ENCODE assay signal across 19 cellular contexts in the genomic region with DNA sequence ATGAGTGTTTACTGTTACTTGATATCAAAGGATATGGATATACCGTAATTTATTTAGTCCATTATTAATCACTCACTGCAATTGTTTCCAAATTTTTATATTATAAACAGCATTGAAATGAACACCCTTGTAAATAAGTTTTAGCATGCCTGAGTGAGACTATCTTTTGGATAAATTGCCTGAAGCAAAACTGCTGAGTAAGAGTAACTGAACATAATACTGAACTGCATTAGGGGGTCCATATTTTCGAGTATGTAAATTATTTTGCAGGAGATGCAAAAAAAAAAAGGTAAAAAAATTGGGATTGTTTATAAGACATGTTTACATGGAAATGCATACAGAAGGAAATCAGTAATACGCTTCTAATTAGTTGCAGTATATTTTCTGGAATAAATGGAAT.
DNase-seq lines count a peak whose midpoint lies in the region; ATAC-seq and TF ChIP-seq lines count a peak whose summit lies in the region.
"Had no signal": no experiment of that assay in that cellular context is flagged by ENCODE, and none has a peak within 500 bp of the region (broad histone marks: within the 10 kb centered on the region; RNA-seq: fewer than 3 reads in every experiment).

No MANE protein-coding gene starts in this region.

- peaks cover 5% of the 10 kb centered on the region for H3F3A ChIP-seq in SK-N-SH (replicated peaks; ENCODE audit: insufficient read depth)

- H3K27ac ChIP-seq in SK-N-SH (ENCODE audit: low read depth in 2 of 2, low read length in 1 of 2) (no peak overlapping the region), VCaP (peak overlapping the region; percentile 40; the same call in 1 of the 2 replicates), hepatocyte (no peak overlapping the region)
- H3K27ac ChIP-seq: 22Rv1 had no signal

- H3K4me3 ChIP-seq in SK-N-SH (ENCODE audit: low read depth in 2 of 2, low read length in 1 of 2) (no peak overlapping the region), hepatocyte (no peak overlapping the region)
- H3K4me3 ChIP-seq: BLaER1 had no signal

- H3K36me3 ChIP-seq in SK-N-SH (replicated peaks in 1 of 2; ENCODE audit: control insufficient read depth in 1 of 2, insufficient read depth in 2 of 2, low read length in 1 of 2) (peaks cover 2 to 17% of the 10 kb centered on the region in 2 experiments), hepatocyte (replicated peaks; ENCODE audit: insufficient read depth, low read depth) (no peaks in the 10 kb centered on the region)
- H3K36me3 ChIP-seq: BE2C had no signal

- H3K4me2 ChIP-seq in SK-N-SH (no peak overlapping the region), hepatocyte (no peak overlapping the region)

- H3K9me2 ChIP-seq in SK-N-SH (no peaks in the 10 kb centered on the region), hepatocyte (replicated peaks; ENCODE audit: insufficient read depth) (no peaks in the 10 kb centered on the region)

- DNase-seq in SK-N-SH (no peak), hepatocyte (ENCODE audit: low spot score) (no peak), DMS53 (lab: John Stamatoyannopoulos, UW) (no peak)
- no peak for DNase-seq in stimulated activated naive CD8-positive, alpha-beta T cell treated with anti-CD3 and anti-CD28 coated beads, Interleukin-15, amount 100 ng/mL, for 72 hours
- DNase-seq: ACHN; BE2C; CD4-positive, alpha-beta memory T cell; CD4-positive, CD25-positive, alpha-beta regulatory T cell; CD8-positive, alpha-beta memory T cell; COR-L47; DMS 273 treated with DMSO at 0.1 percent for 48 hours; DMS153; DMS79 treated with DMSO at 0.1 percent for 48 hours had no signal

- H2AFZ ChIP-seq in SK-N-SH (ENCODE audit: low read depth) (no peak overlapping the region), hepatocyte (no peak overlapping the region)

- CTCF ChIA-PET in SK-N-SH (lab: Yijun Ruan, JAX) = no interaction called here

- H3K4me3 Mint-ChIP-seq in stimulated activated naive CD8-positive, alpha-beta T cell treated with anti-CD3 and anti-CD28 coated beads, Interleukin-15, Interleukin-2, amounts not matched to agents 100 ng/mL and 50 ng/mL, for 24 hours = no peak overlapping the region
- H3K4me3 Mint-ChIP-seq in stimulated activated naive CD8-positive, alpha-beta T cell treated with anti-CD3 and anti-CD28 coated beads, Interleukin-15, amount 100 ng/mL, for 72 hours = no peak overlapping the region
- H3K4me3 Mint-ChIP-seq: CD14-positive monocyte; CD4-positive, alpha-beta memory T cell; CD4-positive, CD25-positive, alpha-beta regulatory T cell; CD8-positive, alpha-beta memory T cell had no signal

- POLR2A ChIA-PET in SK-N-SH (lab: Yijun Ruan, JAX) = no interaction called here

- H3K4me1 ChIP-seq in SK-N-SH (ENCODE audit: control insufficient read depth in 1 of 2, insufficient read depth in 2 of 2, low read depth in 1 of 2, low read length in 1 of 2) (peaks cover 2 to 5% of the 10 kb centered on the region in 2 experiments; a peak in 2 of 4 replicates), hepatocyte (ENCODE audit: insufficient read depth) (peaks cover 11% of the 10 kb centered on the region)
- H3K4me1 ChIP-seq: BE2C had no signal

- 0 out of 2 replicates have a peak, but pooled peaks cover 7% of the 10 kb centered on the region for H3K9me3 ChIP-seq in SK-N-SH
- no peaks in the 10 kb centered on the region for H3K9me3 ChIP-seq in hepatocyte (ENCODE audit: low read depth)
- H3K9me3 ChIP-seq: BE2C had no signal

- peak overlapping the region; percentile 13 for H3K27ac Mint-ChIP-seq in stimulated activated naive CD8-positive, alpha-beta T cell treated with anti-CD3 and anti-CD28 coated beads, Interleukin-15, Interleukin-2, amounts not matched to agents 100 ng/mL and 50 ng/mL, for 24 hours
- no peak overlapping the region for H3K27ac Mint-ChIP-seq in stimulated activated naive CD8-positive, alpha-beta T cell treated with anti-CD3 and anti-CD28 coated beads, Interleukin-15, amount 100 ng/mL, for 72 hours
- H3K27ac Mint-ChIP-seq: CD14-positive monocyte; CD4-positive, CD25-positive, alpha-beta regulatory T cell had no signal

- H3K4me1 Mint-ChIP-seq in stimulated activated naive CD8-positive, alpha-beta T cell treated with anti-CD3 and anti-CD28 coated beads, Interleukin-15, Interleukin-2, amounts not matched to agents 100 ng/mL and 50 ng/mL, for 24 hours (ENCODE audit: low read depth) = peaks cover 46% of the 10 kb centered on the region
- H3K4me1 Mint-ChIP-seq in stimulated activated naive CD8-positive, alpha-beta T cell treated with anti-CD3 and anti-CD28 coated beads, Interleukin-15, amount 100 ng/mL, for 72 hours = peaks cover 35% of the 10 kb centered on the region

- H3K79me2 ChIP-seq in SK-N-SH (ENCODE audit: insufficient read depth) = no peaks in the 10 kb centered on the region
- H3K79me2 ChIP-seq in hepatocyte = no peaks in the 10 kb centered on the region

- no peak for TF ChIP-seq EP300 in SK-N-SH (IDR thresholded peaks at IDR 0.05; ENCODE audit: borderline replicate concordance in 1 of 2, low read depth in 1 of 2, low read length in 1 of 2)

- TF ChIP-seq CTCF in SK-N-SH (IDR thresholded peaks at IDR 0.05) (no peak), VCaP (conservative IDR thresholded peaks at IDR 0.05) (no peak), hepatocyte (IDR thresholded peaks at IDR 0.05; ENCODE audit: poor library complexity) (no peak)

- H4K20me1 ChIP-seq in SK-N-SH (ENCODE audit: insufficient read depth) (no peaks in the 10 kb centered on the region), hepatocyte (ENCODE audit: insufficient read depth, poor library complexity, severe bottlenecking) (no peaks in the 10 kb centered on the region)
- H4K20me1 ChIP-seq: BLaER1 had no signal

- H3K9me3 Mint-ChIP-seq in stimulated activated naive CD8-positive, alpha-beta T cell treated with anti-CD3 and anti-CD28 coated beads, Interleukin-15, Interleukin-2, amounts not matched to agents 100 ng/mL and 50 ng/mL, for 24 hours = peaks cover 14% of the 10 kb centered on the region
- H3K9me3 Mint-ChIP-seq in stimulated activated naive CD8-positive, alpha-beta T cell treated with anti-CD3 and anti-CD28 coated beads, Interleukin-15, amount 100 ng/mL, for 72 hours = peaks cover 15 to 17% of the 10 kb centered on the region in 2 donors

- peaks cover 41% of the 10 kb centered on the region for H3K36me3 Mint-ChIP-seq in stimulated activated naive CD8-positive, alpha-beta T cell treated with anti-CD3 and anti-CD28 coated beads, Interleukin-15, Interleukin-2, amounts not matched to agents 100 ng/mL and 50 ng/mL, for 24 hours (ENCODE audit: low read depth)

- 90% methylated on average over 3 of the region's 3 CpGs for WGBS in SK-N-SH (ENCODE audit: low lambda C conversion rate)
- 94% methylated on average over 3 of the region's 3 CpGs for WGBS in hepatocyte (ENCODE audit: low lambda C conversion rate, missing lambda C conversion rate)

- no peak overlapping the region for H3K9ac ChIP-seq in SK-N-SH

- no peak for TF ChIP-seq RAD21 in SK-N-SH (IDR thresholded peaks at IDR 0.05; ENCODE audit: low read length)

- H3K27me3 ChIP-seq in SK-N-SH (ENCODE audit: insufficient read depth) = no peaks in the 10 kb centered on the region
- no peaks in the 10 kb centered on the region for H3K27me3 ChIP-seq in hepatocyte
- H3K27me3 ChIP-seq: BE2C, BLaER1 had no signal

- no peak for ATAC-seq in SK-N-SH treated with all-trans-retinoic acid at 6 μM for 48 hours
- no peak for ATAC-seq in stimulated activated naive CD8-positive, alpha-beta T cell treated with anti-CD3 and anti-CD28 coated beads, Interleukin-15, amount 100 ng/mL, for 72 hours

- no peaks in the 10 kb centered on the region for H3K27me3 Mint-ChIP-seq in stimulated activated naive CD8-positive, alpha-beta T cell treated with anti-CD3 and anti-CD28 coated beads, Interleukin-15, Interleukin-2, amounts not matched to agents 100 ng/mL and 50 ng/mL, for 24 hours
- no peaks in the 10 kb centered on the region for H3K27me3 Mint-ChIP-seq in stimulated activated naive CD8-positive, alpha-beta T cell treated with anti-CD3 and anti-CD28 coated beads, Interleukin-15, amount 100 ng/mL, for 72 hours
- H3K27me3 Mint-ChIP-seq: CD4-positive, alpha-beta memory T cell; CD8-positive, alpha-beta memory T cell had no signal

TF ChIP-seq in SK-N-SH treated with all-trans-retinoic acid at 6 μM for 48 hours, 23 proteins besides CTCF, POLR2A, EP300 and RAD21:
- no peak for TF ChIP-seq ARNTL (CRISPR knock-in tag; IDR thresholded peaks at IDR 0.05; ENCODE audit: borderline replicate concordance, low read depth)
- TF ChIP-seq ZNF8 (CRISPR knock-in tag; IDR thresholded peaks at IDR 0.05) = peak; percentile 65
- TF ChIP-seq CSDC2 (CRISPR knock-in tag; IDR thresholded peaks at IDR 0.05) = no peak

TF ChIP-seq in SK-N-SH, 30 proteins besides CTCF, POLR2A, EP300 and RAD21 (continues in another document):
- TF ChIP-seq, protein P1, sequence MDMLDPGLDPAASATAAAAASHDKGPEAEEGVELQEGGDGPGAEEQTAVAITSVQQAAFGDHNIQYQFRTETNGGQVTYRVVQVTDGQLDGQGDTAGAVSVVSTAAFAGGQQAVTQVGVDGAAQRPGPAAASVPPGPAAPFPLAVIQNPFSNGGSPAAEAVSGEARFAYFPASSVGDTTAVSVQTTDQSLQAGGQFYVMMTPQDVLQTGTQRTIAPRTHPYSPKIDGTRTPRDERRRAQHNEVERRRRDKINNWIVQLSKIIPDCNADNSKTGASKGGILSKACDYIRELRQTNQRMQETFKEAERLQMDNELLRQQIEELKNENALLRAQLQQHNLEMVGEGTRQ (IDR thresholded peaks at IDR 0.05; ENCODE audit: borderline replicate concordance, low read depth, low read length) = no peak
- TF ChIP-seq SMC3 (IDR thresholded peaks at IDR 0.05; ENCODE audit: low read depth, low read length) (no peak), EZH2phosphoT487 (IDR thresholded peaks at IDR 0.05; ENCODE audit: borderline replicate concordance, low read depth) (no peak), SIN3A (IDR thresholded peaks at IDR 0.05; ENCODE audit: borderline replicate concordance, low read depth, low read length) (no peak), FOSL2 (IDR thresholded peaks at IDR 0.05; ENCODE audit: borderline replicate concordance, low read depth) (no peak), MEF2A (IDR thresholded peaks at IDR 0.05; ENCODE audit: borderline replicate concordance, low read depth) (no peak), NFIC (IDR thresholded peaks at IDR 0.05; ENCODE audit: borderline replicate concordance) (no peak)
- TF ChIP-seq, protein P2, sequence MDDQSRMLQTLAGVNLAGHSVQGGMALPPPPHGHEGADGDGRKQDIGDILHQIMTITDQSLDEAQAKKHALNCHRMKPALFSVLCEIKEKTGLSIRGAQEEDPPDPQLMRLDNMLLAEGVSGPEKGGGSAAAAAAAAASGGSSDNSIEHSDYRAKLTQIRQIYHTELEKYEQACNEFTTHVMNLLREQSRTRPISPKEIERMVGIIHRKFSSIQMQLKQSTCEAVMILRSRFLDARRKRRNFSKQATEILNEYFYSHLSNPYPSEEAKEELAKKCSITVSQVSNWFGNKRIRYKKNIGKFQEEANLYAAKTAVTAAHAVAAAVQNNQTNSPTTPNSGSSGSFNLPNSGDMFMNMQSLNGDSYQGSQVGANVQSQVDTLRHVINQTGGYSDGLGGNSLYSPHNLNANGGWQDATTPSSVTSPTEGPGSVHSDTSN (IDR thresholded peaks at IDR 0.05) = no peak
